Comparison of ENCODE assay signal across 25 cellular contexts in the genomic region with DNA sequence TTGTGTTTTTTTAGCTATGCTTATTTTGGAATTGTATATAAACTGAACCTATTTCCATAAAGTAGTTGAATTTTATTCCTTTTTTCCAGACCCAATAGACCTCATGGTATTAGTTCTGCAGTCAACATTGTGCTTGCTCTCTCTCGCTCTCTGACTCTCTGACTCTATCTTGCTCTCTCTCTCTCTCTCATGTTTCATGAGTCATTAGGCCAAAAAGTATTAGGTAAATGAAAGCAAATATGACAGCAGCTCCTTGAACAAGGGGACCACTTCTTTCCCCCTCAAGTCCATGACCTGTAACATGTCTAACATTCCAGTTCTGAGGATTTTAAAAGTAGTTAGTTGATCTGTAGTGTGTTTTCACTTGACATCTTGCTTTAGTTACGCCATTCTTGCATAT. TPM values are rescaled to one million over a fixed set of nuclear protein-coding genes. Genes with fewer than 3 reads are reported as not detected.
"Had no signal": no experiment of that assay in that cellular context is flagged by ENCODE, and none has a peak within 500 bp of the region (broad histone marks: within the 10 kb centered on the region; RNA-seq: fewer than 3 reads in every experiment).

No MANE protein-coding gene starts in this region.

- DNase-seq: activated B cell treated with CpG ODN at 0.5 μM for 24 hours; activated CD4-positive, alpha-beta memory T cell treated with anti-CD3 and anti-CD28 coated beads for 36 hours; activated CD4-positive, alpha-beta T cell treated with anti-CD3 and anti-CD28 coated beads, Interleukin-2, amount 10 ng/mL, durations not matched to agents 7 days and 5 days; activated CD8-positive, alpha-beta memory T cell treated with anti-CD3 and anti-CD28 coated beads for 24 hours; activated effector memory CD4-positive, alpha-beta T cell treated with anti-CD3 and anti-CD28 coated beads, Interleukin-2, amount 50 U/mL, for 16 hours; activated naive CD4-positive, alpha-beta T cell treated with Interleukin-2 at 50 U/mL for 16 hours; activated naive CD8-positive, alpha-beta T cell treated with anti-CD3 and anti-CD28 coated beads, Interleukin-2, amount 50 U/mL, for 24 hours; activated T-cell treated with anti-CD3 and anti-CD28 coated beads, Interleukin-2, amount 50 U/mL, for 4 hours; amygdala; NCI-H1092; NCI-H1417; NCI-H2029; NCI-H345; NCI-H510A; NCI-H526 treated with DMSO at 0.1 percent for 48 hours; NCI-H82; SIG-M5; T-helper 17 cell; T-helper 9 cell had no signal

- ATAC-seq: activated naive CD4-positive, alpha-beta T cell treated with anti-CD3 and anti-CD28 coated beads, Interleukin-2, amount 50 U/mL, for 72 hours; activated naive CD8-positive, alpha-beta T cell treated with anti-CD3 and anti-CD28 coated beads, Interleukin-2, amount 50 U/mL, for 24 hours; activated T-cell treated with anti-CD3 and anti-CD28 coated beads, Interleukin-2, amount 50 U/mL, for 4 hours; T-helper 17 cell had no signal

RNA-seq across cellular contexts. Expression of a gene that starts 14.0 kb away (rescaled TPM):
- total RNA-seq: activated B cell treated with CpG ODN at 0.5 μM for 24 hours; activated CD4-positive, alpha-beta memory T cell treated with anti-CD3 and anti-CD28 coated beads for 36 hours; activated CD4-positive, alpha-beta T cell treated with anti-CD3 and anti-CD28 coated beads, Interleukin-2, amount 10 ng/mL, durations not matched to agents 7 days and 5 days; activated naive CD4-positive, alpha-beta T cell treated with anti-CD3 and anti-CD28 coated beads, Interleukin-2, amount 50 U/mL, for 72 hours; activated T-cell treated with anti-CD3 and anti-CD28 coated beads, Interleukin-2, amount 50 U/mL, for 4 hours; astrocyte; cardiac septum; MCF 10A; OCI-LY7; RPMI7951; T-helper 17 cell had no signal
